In the genomic region with DNA sequence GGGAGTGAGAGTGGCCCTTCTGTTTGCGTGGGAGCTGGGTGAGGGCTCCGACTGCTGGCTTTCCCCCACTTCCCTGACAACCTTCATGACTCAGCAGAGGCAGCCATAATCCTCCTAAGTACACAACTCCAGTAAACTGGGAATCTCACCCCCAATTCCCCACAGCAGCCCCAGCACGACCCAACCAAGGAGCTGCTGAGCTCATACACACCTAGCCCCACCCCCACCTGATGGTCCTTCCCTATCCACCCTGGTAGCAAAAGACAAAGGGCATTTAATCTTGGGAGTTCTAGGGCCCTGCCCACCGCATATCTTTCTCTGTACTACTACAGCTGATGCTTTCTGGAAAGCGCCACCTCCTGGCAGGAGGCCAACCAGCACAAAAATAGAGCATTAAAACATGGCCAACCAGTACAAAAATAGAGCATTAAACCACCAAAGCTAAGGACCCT, we compare ENCODE assay signal across 8 cellular contexts. TPM values are rescaled to one million over a fixed set of nuclear protein-coding genes. Genes with fewer than 3 reads are reported as not detected.
DNase-seq lines count a peak whose midpoint lies in the region; ATAC-seq and TF ChIP-seq lines count a peak whose summit lies in the region.
"Not testable (repeated sequence)": the region's sequence is repeated elsewhere in the genome, so short reads cannot be mapped to it uniquely, and the experiment has no call there.

No MANE protein-coding gene starts in this region.

- not testable (repeated sequence) for H3K36me3 ChIP-seq in CD8-positive, alpha-beta memory T cell (ENCODE audit: insufficient read depth, low read length); GM23338 (ENCODE audit: insufficient read depth)

- H3K27me3 Mint-ChIP-seq in CD8-positive, alpha-beta memory T cell; GM23338 (ENCODE audit: insufficient read depth, low read depth, poor library complexity); T-helper 17 cell; activated naive CD8-positive, alpha-beta T cell treated with anti-CD3 and anti-CD28 coated beads, Interleukin-2, amount 10 ng/mL, durations not matched to agents 7 days and 5 days; stimulated activated naive B cell treated with anti-CD40 and anti-IgM and Interleukin-4, amounts not matched to agents 10 μg/mL and 1 μg/mL and 100 μg/mL, for 72 hours: not testable (repeated sequence)

- peak overlapping the region in 1 of 7 donors; percentile 19 for H3K4me3 Mint-ChIP-seq in CD8-positive, alpha-beta memory T cell
- H3K4me3 Mint-ChIP-seq in GM23338; activated naive CD8-positive, alpha-beta T cell treated with anti-CD3 and anti-CD28 coated beads, Interleukin-2, amount 10 ng/mL, durations not matched to agents 7 days and 5 days: not testable (repeated sequence)
- H3K4me3 Mint-ChIP-seq in T-helper 17 cell: peak overlapping the region; percentile 19
- peak overlapping the region in 1 of 2 donors; percentile 25 for H3K4me3 Mint-ChIP-seq in stimulated activated naive B cell treated with anti-CD40 and anti-IgM and Interleukin-4, amounts not matched to agents 10 μg/mL and 1 μg/mL and 100 μg/mL, for 72 hours

- peak overlapping the region in 6 of 8 donors; percentile 27 to 64 (median 58) for H3K27ac Mint-ChIP-seq in CD8-positive, alpha-beta memory T cell
- peak overlapping the region; percentile 93 for H3K27ac Mint-ChIP-seq in GM23338
- H3K27ac Mint-ChIP-seq in T-helper 17 cell: peak overlapping the region; percentile 19
- peak overlapping the region; percentile 40 for H3K27ac Mint-ChIP-seq in activated naive CD8-positive, alpha-beta T cell treated with anti-CD3 and anti-CD28 coated beads, Interleukin-2, amount 10 ng/mL, durations not matched to agents 7 days and 5 days
- H3K27ac Mint-ChIP-seq in stimulated activated naive B cell treated with anti-CD40 and anti-IgM and Interleukin-4, amounts not matched to agents 10 μg/mL and 1 μg/mL and 100 μg/mL, for 72 hours: peak overlapping the region; percentile 91

- H3K4me1 ChIP-seq in CD8-positive, alpha-beta memory T cell (ENCODE audit: insufficient read depth, low read length): peaks cover 25% of the 10 kb centered on the region
- H3K4me1 ChIP-seq in GM23338 (ENCODE audit: insufficient read depth): not testable (repeated sequence)

- intact Hi-C loops in Right ventricle myocardium inferior (cut with DNase I): not testable (repeated sequence)

- H4K20me1 ChIP-seq in GM23338 (replicated peaks; ENCODE audit: insufficient read depth): not testable (repeated sequence)

- H3K27me3 ChIP-seq in CD8-positive, alpha-beta memory T cell (ENCODE audit: insufficient read depth, low read length, poor library complexity, severe bottlenecking); GM23338 (ENCODE audit: insufficient read depth): not testable (repeated sequence)

- peaks cover 3 to 11% (median 9%) of the 10 kb centered on the region in 3 donors for H3K36me3 Mint-ChIP-seq in CD8-positive, alpha-beta memory T cell
- H3K36me3 Mint-ChIP-seq in GM23338 (ENCODE audit: low read depth); T-helper 17 cell (ENCODE audit: low read depth): not testable (repeated sequence)
- H3K36me3 Mint-ChIP-seq in activated naive CD8-positive, alpha-beta T cell treated with anti-CD3 and anti-CD28 coated beads, Interleukin-2, amount 10 ng/mL, durations not matched to agents 7 days and 5 days: peaks cover 28% of the 10 kb centered on the region
- H3K36me3 Mint-ChIP-seq in stimulated activated naive B cell treated with anti-CD40 and anti-IgM and Interleukin-4, amounts not matched to agents 10 μg/mL and 1 μg/mL and 100 μg/mL, for 72 hours: peaks cover 23 to 60% of the 10 kb centered on the region in 2 donors

- peaks cover 79 to 98% (median 80%) of the 10 kb centered on the region in 3 donors for H3K4me1 Mint-ChIP-seq in CD8-positive, alpha-beta memory T cell
- H3K4me1 Mint-ChIP-seq in GM23338: not testable (repeated sequence)
- peaks cover 45% of the 10 kb centered on the region for H3K4me1 Mint-ChIP-seq in T-helper 17 cell
- H3K4me1 Mint-ChIP-seq in activated naive CD8-positive, alpha-beta T cell treated with anti-CD3 and anti-CD28 coated beads, Interleukin-2, amount 10 ng/mL, durations not matched to agents 7 days and 5 days: peaks cover 65% of the 10 kb centered on the region
- H3K4me1 Mint-ChIP-seq in stimulated activated naive B cell treated with anti-CD40 and anti-IgM and Interleukin-4, amounts not matched to agents 10 μg/mL and 1 μg/mL and 100 μg/mL, for 72 hours: peaks cover 72 to 89% of the 10 kb centered on the region in 2 donors

- peak; percentile 84 for ATAC-seq in GM23338
- ATAC-seq in T-helper 17 cell; activated naive CD8-positive, alpha-beta T cell treated with anti-CD3 and anti-CD28 coated beads, Interleukin-2, amount 10 ng/mL, durations not matched to agents 7 days and 5 days (ENCODE audit: low read depth); stimulated activated naive B cell treated with anti-CD40 and anti-IgM and Interleukin-4, amounts not matched to agents 10 μg/mL and 1 μg/mL and 100 μg/mL, for 72 hours (replicated peaks): not testable (repeated sequence)
- peak; percentile 46 for ATAC-seq in Right ventricle myocardium inferior

- not testable (repeated sequence) for H3K4me2 ChIP-seq in GM23338

- peak overlapping the region; percentile 93 for H2AFZ ChIP-seq in GM23338

- H3K9me2 ChIP-seq in GM23338 (ENCODE audit: insufficient read depth): not testable (repeated sequence)

- H3K9me3 ChIP-seq in CD8-positive, alpha-beta memory T cell (ENCODE audit: low read length); T-helper 17 cell (ENCODE audit: control insufficient read depth, low read length, poor library complexity, severe bottlenecking): not testable (repeated sequence)

- peak; percentile 57 to 80 for TF ChIP-seq CTCF in GM23338 (conservative IDR thresholded peaks at IDR 0.05; ENCODE audit: low read depth in 2 of 2)
- peak; percentile 16 for TF ChIP-seq CTCF in NB4 (IDR thresholded peaks at IDR 0.05; ENCODE audit: low read depth, low read length)

- H3K27ac ChIP-seq in CD8-positive, alpha-beta memory T cell (ENCODE audit: low read depth, low read length); GM23338 (ENCODE audit: low read depth): not testable (repeated sequence)

- not testable (repeated sequence) for H3K79me2 ChIP-seq in GM23338 (replicated peaks; ENCODE audit: insufficient read depth)

- not testable (repeated sequence) for H3F3A ChIP-seq in GM23338 (replicated peaks; ENCODE audit: low read depth)

- CTCF ChIA-PET in CD8-positive, alpha-beta memory T cell (lab: Charles Lee): interaction anchor here (0.9 to 3.4 kb wide), 4 partner anchors 10 to 127 kb away, joined by 3 to 11 read pairs (median 4); no protein-coding TSS in a partner anchor

- not testable (repeated sequence) for H3K9me3 Mint-ChIP-seq in CD8-positive, alpha-beta memory T cell; GM23338; activated naive CD8-positive, alpha-beta T cell treated with anti-CD3 and anti-CD28 coated beads, Interleukin-2, amount 10 ng/mL, durations not matched to agents 7 days and 5 days
- peaks cover 8 to 26% of the 10 kb centered on the region in 2 donors for H3K9me3 Mint-ChIP-seq in stimulated activated naive B cell treated with anti-CD40 and anti-IgM and Interleukin-4, amounts not matched to agents 10 μg/mL and 1 μg/mL and 100 μg/mL, for 72 hours

- not testable (repeated sequence) for DNase-seq in CD8-positive, alpha-beta memory T cell; T-helper 17 cell; activated naive CD8-positive, alpha-beta T cell treated with anti-CD3 and anti-CD28 coated beads, Interleukin-2, amount 10 ng/mL, durations not matched to agents 7 days and 5 days; Right ventricle myocardium inferior (ENCODE audit: missing footprints); stimulated activated naive B cell treated with anti-CD40 and anti-IgM and Interleukin-4, amounts not matched to agents 10 μg/mL and 1 μg/mL and 100 μg/mL, for 72 hours
- DNase-seq in GM23338 (ENCODE audit: low spot score) (peak; percentile 68), NB4 (ENCODE audit: low read depth) (peak; percentile 40), myocyte (ENCODE audit: low read depth) (peak; percentile 34)

- not testable (repeated sequence) for H3K4me3 ChIP-seq in CD8-positive, alpha-beta memory T cell (ENCODE audit: low read length); GM23338; NB4 (ENCODE audit: low read depth, low read length)

- POLR2A ChIA-PET in CD8-positive, alpha-beta memory T cell (lab: Charles Lee); activated naive CD8-positive, alpha-beta T cell treated with anti-CD3 and anti-CD28 coated beads, Interleukin-2, amount 10 ng/mL, durations not matched to agents 7 days and 5 days (lab: Charles Lee): not testable (repeated sequence)

- not testable (repeated sequence) for TF ChIP-seq POLR2A in NB4 (IDR thresholded peaks at IDR 0.05; ENCODE audit: extremely low read depth, insufficient read length)

RNA-seq across cellular contexts. Expression of gene LYST, which starts 21.0 kb away (rescaled TPM):
- total RNA-seq in CD8-positive, alpha-beta memory T cell: 10 to 100 TPM; 76.9 to 79.9 TPM
- polyA plus RNA-seq in CD8-positive, alpha-beta memory T cell: 24.1 TPM
- 0.16 and 1.0 TPM in 2 replicates for total RNA-seq in GM23338 (2014; rRNA removed; shearing (Covaris generic))
- 0.14 and 0.21 TPM in 2 replicates for polyA plus RNA-seq in GM23338 (2016; fragmentation: Nextera tagmentation; extraction: Ambion mirVana)
- total RNA-seq in T-helper 17 cell (10 to 100 TPM; 24.5 to 29.6 TPM), Right ventricle myocardium inferior (10.6 TPM), myocyte (11.3 and 22.2 TPM in 2 replicates)
- total RNA-seq in activated naive CD8-positive, alpha-beta T cell treated with anti-CD3 and anti-CD28 coated beads, Interleukin-2, amount 10 ng/mL, durations not matched to agents 7 days and 5 days: 10 to 100 TPM; 52.8 to 61.2 TPM
- 4.0 TPM for polyA plus RNA-seq in myocyte (2012)

Comparison
In these comparisons a context has a peak if more than half of its experiments do, and no peak if none do; other contexts are left out.
1. H3K27ac Mint-ChIP-seq: peak in every context shown above with its lines; median percentile 93 in GM23338; 91 in stimulated activated naive B cell treated with anti-CD40 and anti-IgM and Interleukin-4, amounts not matched to agents 10 μg/mL and 1 μg/mL and 100 μg/mL, for 72 hours; 58 in CD8-positive, alpha-beta memory T cell; 40 in activated naive CD8-positive, alpha-beta T cell treated with anti-CD3 and anti-CD28 coated beads, Interleukin-2, amount 10 ng/mL, durations not matched to agents 7 days and 5 days; 19 in T-helper 17 cell.